ENCODE assay signal across 12 cellular contexts in genomic region chr5:151872701-151873100, GRCh38. TPM values are rescaled to one million over a fixed set of nuclear protein-coding genes. Genes with fewer than 3 reads are reported as not detected.
"Had no signal": no experiment of that assay in that cellular context is flagged by ENCODE, and none has a peak within 500 bp of the region (broad histone marks: within the 10 kb centered on the region; RNA-seq: fewer than 3 reads in every experiment).

No MANE protein-coding gene starts in this region.

- ATAC-seq: GM23338, HCT116 had no signal

- H2AFZ ChIP-seq: GM23248, GM23338 had no signal

- H3K36me3 ChIP-seq: HAP-1 had no signal

- H3K4me1 ChIP-seq: HAP-1 had no signal

- H3K9ac ChIP-seq: GM23248 had no signal

- H3K9me3 ChIP-seq: HAP-1 had no signal

- H3K4me3 ChIP-seq: GM23248, GM23338, HAP-1 had no signal

- H3K27ac ChIP-seq: GM23248 had no signal

- FAIRE-seq: H1, H54 had no signal

- H3K4me2 ChIP-seq: GM23338 had no signal

- DNase-seq: GM23248, GOT3, H7, H9, HCEC 1CT, HFFc6 had no signal

RNA-seq across cellular contexts. Expression of gene GLRA1, which starts 52.0 kb away (rescaled TPM):
- total RNA-seq: GM23248, GM23338, H1, H4, H7, H9, HFFc6 had no signal
- polyA plus RNA-seq: GM23248, GM23338, H1 had no signal
